In the genomic region with DNA sequence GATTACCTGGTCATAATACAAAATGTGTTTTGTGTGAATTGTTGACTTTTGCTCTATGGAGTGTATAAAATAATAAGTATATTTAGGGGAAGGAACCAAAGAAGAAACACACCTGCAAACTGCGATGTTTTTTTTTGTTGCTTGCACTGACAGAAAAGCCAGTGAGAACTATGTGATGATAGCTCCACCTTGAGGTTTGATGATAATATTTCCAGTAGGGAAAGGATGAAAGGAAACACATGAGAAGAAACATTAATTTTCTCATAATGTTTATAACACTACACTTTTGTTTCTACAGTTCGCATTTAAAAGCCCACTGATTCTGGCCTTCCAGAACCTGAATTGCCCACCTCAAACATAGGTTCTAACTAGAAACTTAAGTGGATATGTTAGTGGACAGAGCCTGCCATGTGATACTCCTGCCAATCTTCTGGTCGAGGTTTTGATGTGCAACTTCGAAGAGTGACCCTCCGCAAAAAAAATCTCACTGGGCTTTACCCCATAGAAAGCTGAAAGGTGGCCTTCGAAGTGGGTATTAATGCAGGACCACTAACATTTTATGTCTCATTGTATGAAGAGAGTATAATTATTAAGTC, we compare ENCODE assay signal across 9 cellular contexts.
DNase-seq lines count a peak whose midpoint lies in the region; ATAC-seq, FAIRE-seq and TF ChIP-seq lines count a peak whose summit lies in the region.
"Had no signal": no experiment of that assay in that cellular context is flagged by ENCODE, and none has a peak within 500 bp of the region (broad histone marks: within the 10 kb centered on the region; RNA-seq: fewer than 3 reads in every experiment).

No MANE protein-coding gene starts in this region.

- no peak overlapping the region for H2BK120ac ChIP-seq in IMR-90 (ENCODE audit: low read depth, low read length)

- H3K14ac ChIP-seq in IMR-90 (replicated peaks; ENCODE audit: low read depth, low read length), result no peak overlapping the region

- no peak for TF ChIP-seq POLR2A in IMR-90 (IDR thresholded peaks at IDR 0.05; ENCODE audit: low read depth, low read length)

- TF ChIP-seq CTCF in IMR-90 (conservative IDR thresholded peaks at IDR 0.05; ENCODE audit: low read depth, low read length), result peak; percentile 51
- TF ChIP-seq CTCF in RWPE1 (conservative IDR thresholded peaks at IDR 0.05; ENCODE audit: low read depth), result peak; percentile 54; the same call in 1 of the 2 replicates
- TF ChIP-seq CTCF in thoracic aorta (IDR thresholded peaks at IDR 0.05), result peak; percentile 19

- no peak overlapping the region for H3K4me3 ChIP-seq in IMR-90 (ENCODE audit: insufficient read depth, low read depth, low read length)
- H3K4me3 ChIP-seq in thoracic aorta, result no peak overlapping the region
- no peak overlapping the region for H3K4me3 ChIP-seq in MG63
- H3K4me3 ChIP-seq in effector memory CD4-positive, alpha-beta T cell (ENCODE audit: insufficient read depth, low read depth, low read length, poor library complexity, severe bottlenecking), result no peak overlapping the region

- intact Hi-C loops in IMR-90 (cut with micrococcal nuclease), result loop anchor here (2.0 to 10.0 kb wide), 3 partner anchors 611 to 1253 kb away; no protein-coding TSS in a partner anchor

- H3K18ac ChIP-seq in IMR-90 (ENCODE audit: low read depth, low read length), result no peak overlapping the region

- H3K4me1 ChIP-seq in IMR-90 (ENCODE audit: control insufficient read depth, insufficient read depth, low read length), result no peaks in the 10 kb centered on the region
- H3K4me1 ChIP-seq in thoracic aorta (ENCODE audit: control insufficient read depth in 1 of 2, low read depth in 2 of 2), result peaks cover 3 to 15% of the 10 kb centered on the region in 2 donors
- H3K4me1 ChIP-seq in effector memory CD4-positive, alpha-beta T cell (ENCODE audit: control insufficient read depth, insufficient read depth, low read length, poor library complexity, severe bottlenecking), result no peaks in the 10 kb centered on the region

- DNase-seq in DMS114 treated with DMSO at 0.1 percent for 48 hours (lab: John Stamatoyannopoulos, UW; ENCODE audit: unreplicated experiment) (peak; percentile 10), IMR-90 (peak; percentile 46), RWPE1 (ENCODE audit: low spot score) (peak; percentile 22), frontal cortex (ENCODE audit: low spot score in 2 of 2) (peak in 1 of 2 donors; percentile 6), thoracic aorta (ENCODE audit: low spot score) (no peak), MG63 (no peak)
- no peak for DNase-seq in effector memory CD4-positive, alpha-beta T cell
- no peak for DNase-seq in stimulated activated naive CD4-positive, alpha-beta T cell treated with Interleukin-2 at 50 U/mL for 16 hours (lab: John Stamatoyannopoulos, UW)

- H2AK9ac ChIP-seq in IMR-90 (replicated peaks; ENCODE audit: low read depth, low read length, poor library complexity), result no peak overlapping the region

- no peak overlapping the region for H3K27ac ChIP-seq in IMR-90 (ENCODE audit: insufficient read depth, low read length)
- H3K27ac ChIP-seq in RWPE1, result no peak overlapping the region
- no peak overlapping the region for H3K27ac ChIP-seq in thoracic aorta
- no peak overlapping the region for H3K27ac ChIP-seq in effector memory CD4-positive, alpha-beta T cell (ENCODE audit: insufficient read depth, low read length, poor library complexity, severe bottlenecking)
- H3K27ac ChIP-seq: HL-60 had no signal

- ATAC-seq in IMR-90 (ENCODE audit: low read depth) (peak; percentile 21; the same call in 1 of the 2 replicates), thoracic aorta (ENCODE audit: insufficient number of reproducible peaks, low FRiP score, low read depth) (no peak)

- no peaks in the 10 kb centered on the region for H4K20me1 ChIP-seq in IMR-90 (ENCODE audit: insufficient read depth, low read length)

- no peak overlapping the region for H3K9ac ChIP-seq in IMR-90 (ENCODE audit: low read depth, low read length)

- no peak overlapping the region for H2BK20ac ChIP-seq in IMR-90 (ENCODE audit: low read depth, low read length)

- H3K36me3 ChIP-seq in IMR-90 (ENCODE audit: control insufficient read depth, insufficient read depth, low read length) (no peaks in the 10 kb centered on the region), thoracic aorta (no peaks in the 10 kb centered on the region), MG63 (no peaks in the 10 kb centered on the region)
- H3K36me3 ChIP-seq in effector memory CD4-positive, alpha-beta T cell (ENCODE audit: control insufficient read depth, insufficient read depth, low read length), result no peaks in the 10 kb centered on the region

- H3K4me2 ChIP-seq in IMR-90 (ENCODE audit: low read depth, low read length), result no peak overlapping the region

- H3K9me3 ChIP-seq in IMR-90 (ENCODE audit: control insufficient read depth, insufficient read depth, low read length) (no peaks in the 10 kb centered on the region), thoracic aorta (no peaks in the 10 kb centered on the region), MG63 (no peaks in the 10 kb centered on the region; the same call in 1 of the 2 replicates)
- H3K9me3 ChIP-seq in effector memory CD4-positive, alpha-beta T cell (ENCODE audit: control insufficient read depth, low read length), result no peaks in the 10 kb centered on the region

- WGBS in IMR-90 (ENCODE audit: extremely low coverage in 2 of 2, insufficient read length in 1 of 2), 2 experiments, result no CpG with 5 or more reads among the region's 6 CpGs

- H2BK5ac ChIP-seq in IMR-90 (ENCODE audit: low read depth, low read length, poor library complexity, severe bottlenecking), result no peak overlapping the region

- no peak overlapping the region for H3K56ac ChIP-seq in IMR-90 (ENCODE audit: extremely low read depth, insufficient read depth, low read length)

- no peaks in the 10 kb centered on the region for H3K79me1 ChIP-seq in IMR-90 (ENCODE audit: low read depth in 1 of 2, low read length in 2 of 2)

- no peak overlapping the region for H3K23ac ChIP-seq in IMR-90 (ENCODE audit: low read depth, low read length)

- no TSS peak for BruUV-seq in IMR-90 (replicated peaks; lab: Mats Ljungman, UMichigan)

- H2AK5ac ChIP-seq in IMR-90 (ENCODE audit: low read depth, low read length), result no peak overlapping the region

- TF ChIP-seq RAD21 in IMR-90 (IDR thresholded peaks at IDR 0.05; ENCODE audit: low read length), result peak; percentile 67

- no peak overlapping the region for H4K91ac ChIP-seq in IMR-90 (ENCODE audit: insufficient read depth, low read depth, low read length)

- H4K8ac ChIP-seq in IMR-90 (ENCODE audit: low read depth in 2 of 2, low read length in 2 of 2), result no peak overlapping the region

- H3K27me3 ChIP-seq in IMR-90 (ENCODE audit: control insufficient read depth, insufficient read depth, low read length) (no peaks in the 10 kb centered on the region), thoracic aorta (replicated peaks; ENCODE audit: insufficient read depth) (no peaks in the 10 kb centered on the region), MG63 (no peaks in the 10 kb centered on the region)
- no peaks in the 10 kb centered on the region for H3K27me3 ChIP-seq in effector memory CD4-positive, alpha-beta T cell (replicated peaks; ENCODE audit: control insufficient read depth, insufficient read depth, low read length, poor library complexity, severe bottlenecking)

- no peak overlapping the region for H2BK15ac ChIP-seq in IMR-90 (ENCODE audit: low read depth, low read length)

- POLR2A ChIA-PET in IMR-90 (lab: Charles Lee; ENCODE audit: unreplicated experiment), result no interaction called here
- POLR2A ChIA-PET in RWPE1 (lab: Yijun Ruan, JAX; ENCODE audit: low non-redundant PET), result no interaction called here

- no peaks in the 10 kb centered on the region for H3K9me1 ChIP-seq in IMR-90 (ENCODE audit: insufficient read depth, low read length)

- dilution Hi-C loops in IMR-90 (cut with HindIII; ENCODE audit: low sequenced_read_pairs, unreplicated experiment), result no loop called here

- CTCF ChIA-PET in IMR-90 (lab: Yijun Ruan, JAX), result interaction anchor here (0.6 kb wide), 1 partner anchor 935 kb away, joined by 3 read pairs; no protein-coding TSS in a partner anchor
- CTCF ChIA-PET in RWPE1 (lab: Yijun Ruan, JAX), result interaction anchor here (0.6 to 1.6 kb wide), 4 partner anchors 219 to 758 kb away, joined by 3 to 4 read pairs (median 3); no protein-coding TSS in a partner anchor

- H2AFZ ChIP-seq in IMR-90 (replicated peaks; ENCODE audit: low read length, poor library complexity), result no peak overlapping the region

- no peak overlapping the region for H3K4ac ChIP-seq in IMR-90 (ENCODE audit: low read depth, low read length)

- H4K5ac ChIP-seq in IMR-90 (ENCODE audit: low read depth, low read length), result no peak overlapping the region

- in situ Hi-C loops in IMR-90 (cut with MboI; ENCODE audit: low sequenced_read_pairs), result loop anchor here (25.0 kb wide), 1 partner anchor 771 kb away; no protein-coding TSS in a partner anchor

- FAIRE-seq in frontal cortex (lab: Jason Lieb, UNC), result peak; percentile 72

TF ChIP-seq in IMR-90, 13 proteins besides CTCF, POLR2A, EP300 and RAD21:
- peak; percentile 43; the same call in 1 of the 2 replicates for TF ChIP-seq SMC3 (IDR thresholded peaks at IDR 0.05; ENCODE audit: low read depth, low read length)
- TF ChIP-seq, protein P1, sequence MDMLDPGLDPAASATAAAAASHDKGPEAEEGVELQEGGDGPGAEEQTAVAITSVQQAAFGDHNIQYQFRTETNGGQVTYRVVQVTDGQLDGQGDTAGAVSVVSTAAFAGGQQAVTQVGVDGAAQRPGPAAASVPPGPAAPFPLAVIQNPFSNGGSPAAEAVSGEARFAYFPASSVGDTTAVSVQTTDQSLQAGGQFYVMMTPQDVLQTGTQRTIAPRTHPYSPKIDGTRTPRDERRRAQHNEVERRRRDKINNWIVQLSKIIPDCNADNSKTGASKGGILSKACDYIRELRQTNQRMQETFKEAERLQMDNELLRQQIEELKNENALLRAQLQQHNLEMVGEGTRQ (IDR thresholded peaks at IDR 0.05; ENCODE audit: low read depth, low read length), result no peak

Comparison
In these comparisons a context has a peak if more than half of its experiments do, and no peak if none do; other contexts are left out.
1. DNase-seq: peak in DMS114 treated with DMSO at 0.1 percent for 48 hours (single experiment), IMR-90 (single experiment) and RWPE1 (single experiment); none in thoracic aorta (single experiment), MG63 (single experiment), effector memory CD4-positive, alpha-beta T cell (0 of 3) and stimulated activated naive CD4-positive, alpha-beta T cell treated with Interleukin-2 at 50 U/mL for 16 hours (single experiment).
2. Peak in every context shown above with its lines, with median percentiles within 50 percentile points of each other: CTCF ChIP-seq.